2 cellular contexts compared by ENCODE assay signal in genomic region chr10:6101181-6101580, GRCh38.
TF ChIP-seq lines count a peak whose summit lies in the region.

No MANE protein-coding gene starts in this region.

TF ChIP-seq in liver, 16 proteins besides CTCF, POLR2A, EP300 and RAD21:
- TF ChIP-seq EGR1 (IDR thresholded peaks at IDR 0.05; ENCODE audit: low read depth in 2 of 2) (no peak), ZBTB33 (IDR thresholded peaks at IDR 0.05) (no peak), HNF4A (conservative IDR thresholded peaks at IDR 0.05) (peak; percentile 76 to 77), SP1 (IDR thresholded peaks at IDR 0.05) (peak; percentile 69), GABPA (IDR thresholded peaks at IDR 0.05 in 1 of 2, conservative IDR thresholded peaks at IDR 0.05 in 1 of 2) (no peak), FOXA1 (IDR thresholded peaks at IDR 0.05) (no peak), JUND (IDR thresholded peaks at IDR 0.05) (no peak), RXRA (IDR thresholded peaks at IDR 0.05) (peak; percentile 88 to 93), NR2F2 (IDR thresholded peaks at IDR 0.05) (no peak)
- TF ChIP-seq, protein P1, sequence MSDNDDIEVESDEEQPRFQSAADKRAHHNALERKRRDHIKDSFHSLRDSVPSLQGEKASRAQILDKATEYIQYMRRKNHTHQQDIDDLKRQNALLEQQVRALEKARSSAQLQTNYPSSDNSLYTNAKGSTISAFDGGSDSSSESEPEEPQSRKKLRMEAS (IDR thresholded peaks at IDR 0.05) = peak; percentile 43

TF ChIP-seq in HepG2, 621 proteins besides CTCF, POLR2A, EP300 and RAD21:
- TF ChIP-seq MXI1 (IDR thresholded peaks at IDR 0.05; ENCODE audit: borderline replicate concordance, low read depth, low read length) (no peak), ZNF577 (CRISPR knock-in tag; IDR thresholded peaks at IDR 0.05; ENCODE audit: borderline replicate concordance, low read depth) (no peak), ZNF883 (CRISPR knock-in tag; IDR thresholded peaks at IDR 0.05; ENCODE audit: not compliant biosample characterization) (no peak), ZNF629 (CRISPR knock-in tag; conservative IDR thresholded peaks at IDR 0.05) (no peak), KDM5A (IDR thresholded peaks at IDR 0.05; ENCODE audit: borderline replicate concordance, low read length) (no peak), ZNF652 (CRISPR knock-in tag; IDR thresholded peaks at IDR 0.05; ENCODE audit: borderline replicate concordance, low read depth) (no peak), STAG1 (CRISPR knock-in tag; IDR thresholded peaks at IDR 0.05) (no peak), GPN1 (CRISPR knock-in tag; IDR thresholded peaks at IDR 0.05; ENCODE audit: borderline replicate concordance) (no peak)
- TF ChIP-seq, protein P2, sequence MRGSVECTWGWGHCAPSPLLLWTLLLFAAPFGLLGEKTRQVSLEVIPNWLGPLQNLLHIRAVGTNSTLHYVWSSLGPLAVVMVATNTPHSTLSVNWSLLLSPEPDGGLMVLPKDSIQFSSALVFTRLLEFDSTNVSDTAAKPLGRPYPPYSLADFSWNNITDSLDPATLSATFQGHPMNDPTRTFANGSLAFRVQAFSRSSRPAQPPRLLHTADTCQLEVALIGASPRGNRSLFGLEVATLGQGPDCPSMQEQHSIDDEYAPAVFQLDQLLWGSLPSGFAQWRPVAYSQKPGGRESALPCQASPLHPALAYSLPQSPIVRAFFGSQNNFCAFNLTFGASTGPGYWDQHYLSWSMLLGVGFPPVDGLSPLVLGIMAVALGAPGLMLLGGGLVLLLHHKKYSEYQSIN (CRISPR knock-in tag; IDR thresholded peaks at IDR 0.05; ENCODE audit: borderline replicate concordance) = no peak
- TF ChIP-seq, protein P3, sequence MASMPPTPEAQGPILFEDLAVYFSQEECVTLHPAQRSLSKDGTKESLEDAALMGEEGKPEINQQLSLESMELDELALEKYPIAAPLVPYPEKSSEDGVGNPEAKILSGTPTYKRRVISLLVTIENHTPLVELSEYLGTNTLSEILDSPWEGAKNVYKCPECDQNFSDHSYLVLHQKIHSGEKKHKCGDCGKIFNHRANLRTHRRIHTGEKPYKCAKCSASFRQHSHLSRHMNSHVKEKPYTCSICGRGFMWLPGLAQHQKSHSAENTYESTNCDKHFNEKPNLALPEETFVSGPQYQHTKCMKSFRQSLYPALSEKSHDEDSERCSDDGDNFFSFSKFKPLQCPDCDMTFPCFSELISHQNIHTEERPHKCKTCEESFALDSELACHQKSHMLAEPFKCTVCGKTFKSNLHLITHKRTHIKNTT (CRISPR knock-in tag; IDR thresholded peaks at IDR 0.05) = no peak
TF ChIP-seq in HepG2: peak in this region for 0.
